2 cellular contexts compared by ENCODE assay signal in the genomic region with DNA sequence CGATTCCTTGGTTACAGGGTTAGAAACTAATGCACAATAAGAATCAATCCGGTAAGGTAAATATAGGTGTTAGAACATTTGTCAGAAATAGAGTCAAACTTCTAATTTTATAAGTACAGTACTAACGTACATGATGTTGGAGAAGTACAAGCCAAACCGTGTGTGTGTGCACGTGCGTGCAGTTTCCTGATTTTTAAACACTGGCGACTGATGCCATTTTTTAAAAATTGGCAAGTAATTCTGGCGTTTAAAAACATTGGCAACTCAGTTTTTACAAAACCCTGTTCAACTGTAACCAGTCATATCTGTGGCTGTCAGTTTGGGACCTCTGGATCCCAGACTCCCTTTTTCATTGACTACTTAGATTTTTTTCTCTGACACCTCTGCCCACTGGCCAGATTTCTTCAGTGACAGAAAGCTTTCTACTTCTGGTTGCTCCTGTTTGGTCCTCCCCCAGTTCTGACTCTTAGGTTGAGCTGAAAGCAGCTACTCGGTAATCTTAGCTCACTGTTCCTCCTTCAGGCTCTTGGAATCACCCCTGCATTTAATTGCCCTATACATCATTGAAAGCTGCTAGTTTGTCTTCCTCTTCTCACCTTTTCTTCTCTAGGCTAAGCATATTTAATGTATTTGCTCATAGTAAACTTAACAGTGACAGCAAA.
TF ChIP-seq lines count a peak whose summit lies in the region.

No MANE protein-coding gene starts in this region.

TF ChIP-seq in SK-N-SH, 30 proteins besides CTCF, POLR2A, EP300 and RAD21 (continued from another document):
- TF ChIP-seq, protein P1, sequence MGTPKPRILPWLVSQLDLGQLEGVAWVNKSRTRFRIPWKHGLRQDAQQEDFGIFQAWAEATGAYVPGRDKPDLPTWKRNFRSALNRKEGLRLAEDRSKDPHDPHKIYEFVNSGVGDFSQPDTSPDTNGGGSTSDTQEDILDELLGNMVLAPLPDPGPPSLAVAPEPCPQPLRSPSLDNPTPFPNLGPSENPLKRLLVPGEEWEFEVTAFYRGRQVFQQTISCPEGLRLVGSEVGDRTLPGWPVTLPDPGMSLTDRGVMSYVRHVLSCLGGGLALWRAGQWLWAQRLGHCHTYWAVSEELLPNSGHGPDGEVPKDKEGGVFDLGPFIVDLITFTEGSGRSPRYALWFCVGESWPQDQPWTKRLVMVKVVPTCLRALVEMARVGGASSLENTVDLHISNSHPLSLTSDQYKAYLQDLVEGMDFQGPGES (IDR thresholded peaks at IDR 0.05; ENCODE audit: low read depth, low read length): no peak

TF ChIP-seq in SK-N-SH treated with all-trans-retinoic acid at 6 μM for 48 hours, 23 proteins besides CTCF, POLR2A, EP300 and RAD21 (continued from another document):
- TF ChIP-seq, protein P2, sequence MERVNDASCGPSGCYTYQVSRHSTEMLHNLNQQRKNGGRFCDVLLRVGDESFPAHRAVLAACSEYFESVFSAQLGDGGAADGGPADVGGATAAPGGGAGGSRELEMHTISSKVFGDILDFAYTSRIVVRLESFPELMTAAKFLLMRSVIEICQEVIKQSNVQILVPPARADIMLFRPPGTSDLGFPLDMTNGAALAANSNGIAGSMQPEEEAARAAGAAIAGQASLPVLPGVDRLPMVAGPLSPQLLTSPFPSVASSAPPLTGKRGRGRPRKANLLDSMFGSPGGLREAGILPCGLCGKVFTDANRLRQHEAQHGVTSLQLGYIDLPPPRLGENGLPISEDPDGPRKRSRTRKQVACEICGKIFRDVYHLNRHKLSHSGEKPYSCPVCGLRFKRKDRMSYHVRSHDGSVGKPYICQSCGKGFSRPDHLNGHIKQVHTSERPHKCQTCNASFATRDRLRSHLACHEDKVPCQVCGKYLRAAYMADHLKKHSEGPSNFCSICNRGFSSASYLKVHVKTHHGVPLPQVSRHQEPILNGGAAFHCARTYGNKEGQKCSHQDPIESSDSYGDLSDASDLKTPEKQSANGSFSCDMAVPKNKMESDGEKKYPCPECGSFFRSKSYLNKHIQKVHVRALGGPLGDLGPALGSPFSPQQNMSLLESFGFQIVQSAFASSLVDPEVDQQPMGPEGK (CRISPR knock-in tag; IDR thresholded peaks at IDR 0.05; ENCODE audit: borderline replicate concordance): no peak
- TF ChIP-seq ZNF8 (CRISPR knock-in tag; IDR thresholded peaks at IDR 0.05): no peak
- TF ChIP-seq SNAI2 (CRISPR knock-in tag; IDR thresholded peaks at IDR 0.05): no peak
